Comparison of ENCODE assay signal across 19 cellular contexts in the genomic region with DNA sequence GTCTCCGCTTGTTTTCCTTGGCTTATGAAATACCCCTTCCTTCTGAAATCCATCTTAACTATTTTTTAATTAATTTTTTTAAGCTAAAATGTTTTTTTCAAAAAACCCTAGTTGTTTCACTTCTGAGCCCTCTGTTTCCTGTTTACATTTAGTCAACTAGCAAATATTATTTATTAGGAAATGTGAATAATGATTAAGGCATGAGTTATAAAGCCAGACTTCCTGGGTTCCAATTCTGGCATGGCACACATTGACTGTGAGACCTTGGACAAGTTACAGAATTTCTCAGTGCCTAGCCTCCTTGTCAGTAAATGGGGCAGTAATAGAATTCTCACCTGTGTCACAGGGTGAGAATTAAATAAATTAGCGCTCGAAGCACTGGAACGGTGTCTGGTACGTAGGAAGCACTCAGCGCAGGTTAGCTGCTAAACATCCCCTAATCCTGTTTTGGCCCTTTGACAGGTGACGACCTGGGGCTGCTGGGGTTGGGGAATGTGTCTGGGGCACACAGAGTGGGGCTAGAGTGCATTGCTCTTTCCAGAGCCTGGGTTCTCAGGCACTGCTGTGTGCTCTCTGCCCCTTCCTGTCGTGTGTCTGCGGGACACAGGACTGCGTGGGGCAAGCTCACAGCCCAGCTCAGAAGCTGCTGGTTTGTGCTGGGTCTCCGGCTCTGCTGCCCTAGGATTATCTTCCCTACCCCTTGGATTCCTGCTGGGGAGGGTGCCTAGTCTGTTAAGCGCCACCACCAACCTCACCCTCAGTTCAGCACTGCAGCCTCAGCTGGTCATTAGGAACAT. TPM values are rescaled to one million over a fixed set of nuclear protein-coding genes. Genes with fewer than 3 reads are reported as not detected.
A peak's percentile ranks its signal among the peaks of the same experiment; 100 is the strongest.
DNase-seq lines count a peak whose midpoint lies in the region; ATAC-seq, FAIRE-seq and TF ChIP-seq lines count a peak whose summit lies in the region.
"Had no signal": no experiment of that assay in that cellular context is flagged by ENCODE, and none has a peak within 500 bp of the region (broad histone marks: within the 10 kb centered on the region; RNA-seq: fewer than 3 reads in every experiment).

No MANE protein-coding gene starts in this region.

- CTCF ChIA-PET in activated CD8-positive, alpha-beta T cell treated with anti-CD3 and anti-CD28 coated beads, Interleukin-2, amount 10 ng/mL, durations not matched to agents 7 days and 5 days (lab: Charles Lee), result no interaction called here

- H3K4me3 ChIP-seq in WERI-Rb-1 (ENCODE audit: low read depth, low read length), result no peak overlapping the region
- H3K4me3 ChIP-seq in keratinocyte (ENCODE audit: control insufficient read depth in 2 of 3, extremely low read depth in 1 of 3, insufficient read depth in 2 of 3, low read depth in 1 of 3, low read length in 3 of 3), result no peak overlapping the region
- no peak overlapping the region for H3K4me3 ChIP-seq in skeletal muscle satellite cell (ENCODE audit: low read length)
- H3K4me3 ChIP-seq: dorsolateral prefrontal cortex, esophagus squamous epithelium, transverse colon had no signal

- H3K9me3 Mint-ChIP-seq in activated naive CD8-positive, alpha-beta T cell treated with anti-CD3 and anti-CD28 coated beads, Interleukin-2, amount 50 U/mL, for 24 hours, result no peaks in the 10 kb centered on the region
- peaks cover 9% of the 10 kb centered on the region for H3K9me3 Mint-ChIP-seq in activated CD8-positive, alpha-beta T cell treated with anti-CD3 and anti-CD28 coated beads, Interleukin-2, amount 10 ng/mL, durations not matched to agents 7 days and 5 days (ENCODE audit: insufficient read depth)
- H3K9me3 Mint-ChIP-seq: activated CD4-positive, alpha-beta T cell treated with anti-CD3 and anti-CD28 coated beads, Interleukin-2, amount 10 ng/mL, durations not matched to agents 7 days and 5 days had no signal

- H3K9me3 ChIP-seq in WERI-Rb-1 (ENCODE audit: severe bottlenecking), result no peaks in the 10 kb centered on the region
- no peaks in the 10 kb centered on the region for H3K9me3 ChIP-seq in keratinocyte (ENCODE audit: control insufficient read depth, low read depth, low read length)
- no peaks in the 10 kb centered on the region for H3K9me3 ChIP-seq in skeletal muscle satellite cell (replicated peaks; ENCODE audit: low read length)
- H3K9me3 ChIP-seq: esophagus squamous epithelium, transverse colon had no signal

- H3K9ac ChIP-seq in keratinocyte (ENCODE audit: control insufficient read depth, extremely low read depth, insufficient read depth, low read length) (no peak overlapping the region), skeletal muscle satellite cell (ENCODE audit: low read depth, low read length) (no peak overlapping the region)

- POLR2A ChIA-PET in activated CD8-positive, alpha-beta T cell treated with anti-CD3 and anti-CD28 coated beads, Interleukin-2, amount 10 ng/mL, durations not matched to agents 7 days and 5 days (lab: Charles Lee), result no interaction called here

- peaks cover 13% of the 10 kb centered on the region for H3K36me3 Mint-ChIP-seq in activated naive CD8-positive, alpha-beta T cell treated with anti-CD3 and anti-CD28 coated beads, Interleukin-2, amount 50 U/mL, for 24 hours (ENCODE audit: low read depth)
- peaks cover 11% of the 10 kb centered on the region for H3K36me3 Mint-ChIP-seq in activated CD8-positive, alpha-beta T cell treated with anti-CD3 and anti-CD28 coated beads, Interleukin-2, amount 10 ng/mL, durations not matched to agents 7 days and 5 days (ENCODE audit: low read depth)

- H3K27ac ChIP-seq in WERI-Rb-1, result no peak overlapping the region
- peak overlapping the region; percentile 13 for H3K27ac ChIP-seq in keratinocyte (ENCODE audit: control insufficient read depth, insufficient read depth, low read length)
- H3K27ac ChIP-seq: esophagus squamous epithelium, transverse colon had no signal

- FAIRE-seq in keratinocyte (lab: Jason Lieb, UNC), result no peak
- FAIRE-seq: kidney had no signal

- peaks cover 84% of the 10 kb centered on the region for H3K4me1 Mint-ChIP-seq in activated naive CD8-positive, alpha-beta T cell treated with anti-CD3 and anti-CD28 coated beads, Interleukin-2, amount 50 U/mL, for 24 hours
- H3K4me1 Mint-ChIP-seq in activated CD8-positive, alpha-beta T cell treated with anti-CD3 and anti-CD28 coated beads, Interleukin-2, amount 10 ng/mL, durations not matched to agents 7 days and 5 days (ENCODE audit: low read depth), result peaks cover 16% of the 10 kb centered on the region

- no peak for ATAC-seq in GM19455 (IDR thresholded peaks at IDR 0.05; ENCODE audit: unreplicated experiment)
- ATAC-seq in activated naive CD8-positive, alpha-beta T cell treated with anti-CD3 and anti-CD28 coated beads, Interleukin-2, amount 50 U/mL, for 24 hours, result no peak
- no peak for ATAC-seq in activated CD8-positive, alpha-beta T cell treated with anti-CD3 and anti-CD28 coated beads, Interleukin-2, amount 10 ng/mL, durations not matched to agents 7 days and 5 days

- H2AFZ ChIP-seq in keratinocyte (ENCODE audit: control insufficient read depth, low read length), result no peak overlapping the region

- no peak overlapping the region for H3K4me3 Mint-ChIP-seq in activated naive CD8-positive, alpha-beta T cell treated with anti-CD3 and anti-CD28 coated beads, Interleukin-2, amount 50 U/mL, for 24 hours
- H3K4me3 Mint-ChIP-seq in activated CD8-positive, alpha-beta T cell treated with anti-CD3 and anti-CD28 coated beads, Interleukin-2, amount 10 ng/mL, durations not matched to agents 7 days and 5 days, result no peak overlapping the region
- H3K4me3 Mint-ChIP-seq: activated CD4-positive, alpha-beta T cell treated with anti-CD3 and anti-CD28 coated beads, Interleukin-2, amount 10 ng/mL, durations not matched to agents 7 days and 5 days had no signal

- no peaks in the 10 kb centered on the region for H3K27me3 ChIP-seq in WERI-Rb-1 (ENCODE audit: insufficient read depth, low read depth, severe bottlenecking)
- H3K27me3 ChIP-seq in keratinocyte (ENCODE audit: control insufficient read depth, extremely low read depth, insufficient read depth, low read length), result no peaks in the 10 kb centered on the region
- H3K27me3 ChIP-seq in skeletal muscle satellite cell (ENCODE audit: control insufficient read depth, insufficient read depth, low read length), result no peaks in the 10 kb centered on the region
- H3K27me3 ChIP-seq: dorsolateral prefrontal cortex, esophagus squamous epithelium, transverse colon had no signal

- peaks cover 96% of the 10 kb centered on the region for H3K79me2 ChIP-seq in keratinocyte (ENCODE audit: control insufficient read depth, insufficient read depth, low read length)

- H3K9me1 ChIP-seq in keratinocyte (ENCODE audit: control insufficient read depth, extremely low read depth, insufficient read depth, low read length), result peaks cover 7% of the 10 kb centered on the region

- no peak overlapping the region for H3K27ac Mint-ChIP-seq in activated naive CD8-positive, alpha-beta T cell treated with anti-CD3 and anti-CD28 coated beads, Interleukin-2, amount 50 U/mL, for 24 hours
- no peak overlapping the region for H3K27ac Mint-ChIP-seq in activated CD8-positive, alpha-beta T cell treated with anti-CD3 and anti-CD28 coated beads, Interleukin-2, amount 10 ng/mL, durations not matched to agents 7 days and 5 days
- H3K27ac Mint-ChIP-seq: activated CD4-positive, alpha-beta T cell treated with anti-CD3 and anti-CD28 coated beads, Interleukin-2, amount 10 ng/mL, durations not matched to agents 7 days and 5 days had no signal

- dilution Hi-C loops in keratinocyte (cut with MboI; ENCODE audit: extremely low pct_ligation_motif_present, low sequenced_read_pairs), result no loop called here

- H3K36me3 ChIP-seq in WERI-Rb-1 (no peaks in the 10 kb centered on the region), keratinocyte (ENCODE audit: control insufficient read depth in 2 of 2, extremely low read depth in 1 of 2, insufficient read depth in 2 of 2, low read length in 2 of 2) (peaks cover 3 to 5% of the 10 kb centered on the region in 2 experiments), skeletal muscle satellite cell (ENCODE audit: insufficient read depth, low read length) (no peaks in the 10 kb centered on the region)
- H3K36me3 ChIP-seq: esophagus squamous epithelium, transverse colon had no signal

- H3K4me1 ChIP-seq in keratinocyte (ENCODE audit: control insufficient read depth, extremely low read depth, insufficient read depth, low read length) (peaks cover 50% of the 10 kb centered on the region), skeletal muscle satellite cell (ENCODE audit: control insufficient read depth, insufficient read depth, low read length) (peaks cover 32% of the 10 kb centered on the region)

- DNase-seq in HCEC 1CT (peak; percentile 36), WERI-Rb-1 (peak; percentile 24), keratinocyte (ENCODE audit: low read depth, low spot score) (no peak), DMS79 treated with DMSO at 0.1 percent for 48 hours (lab: John Stamatoyannopoulos, UW) (no peak)
- DNase-seq in activated naive CD8-positive, alpha-beta T cell treated with anti-CD3 and anti-CD28 coated beads, Interleukin-2, amount 50 U/mL, for 24 hours, result no peak
- no peak for DNase-seq in activated CD8-positive, alpha-beta T cell treated with anti-CD3 and anti-CD28 coated beads, Interleukin-2, amount 10 ng/mL, durations not matched to agents 7 days and 5 days
- DNase-seq: activated CD4-positive, alpha-beta T cell treated with anti-CD3 and anti-CD28 coated beads, Interleukin-2, amount 10 ng/mL, durations not matched to agents 7 days and 5 days; activated naive CD4-positive, alpha-beta T cell treated with anti-CD3 and anti-CD28 coated beads, Interleukin-2, amount 50 U/mL, for 16 hours; activated T-cell treated with anti-CD3 and anti-CD28 coated beads for 4 hours; dorsolateral prefrontal cortex; esophagus squamous epithelium; head of caudate nucleus; kidney; NCI-H1105 treated with DMSO at 0.1 percent for 48 hours; NCI-H2171; occipital lobe; transverse colon had no signal

- H4K20me1 ChIP-seq in keratinocyte (ENCODE audit: control insufficient read depth, extremely low read depth, insufficient read depth, low read length), result no peaks in the 10 kb centered on the region

- no peak for TF ChIP-seq CTCF in WERI-Rb-1 (IDR thresholded peaks at IDR 0.05; ENCODE audit: low read depth, low read length)
- no peak for TF ChIP-seq CTCF in keratinocyte (optimal IDR thresholded peaks at IDR 0.05 in 1 of 3, IDR thresholded peaks at IDR 0.05 in 1 of 3, conservative IDR thresholded peaks at IDR 0.05 in 1 of 3; ENCODE audit: extremely low read depth in 1 of 3, insufficient read depth in 2 of 3, low read length in 3 of 3)

- H3K4me2 ChIP-seq in keratinocyte (ENCODE audit: control insufficient read depth, extremely low read depth, insufficient read depth, low read depth, low read length) (no peak overlapping the region), skeletal muscle satellite cell (ENCODE audit: low read length) (peak overlapping the region; percentile 40)

- no peaks in the 10 kb centered on the region for H3K27me3 Mint-ChIP-seq in activated naive CD8-positive, alpha-beta T cell treated with anti-CD3 and anti-CD28 coated beads, Interleukin-2, amount 50 U/mL, for 24 hours
- H3K27me3 Mint-ChIP-seq in activated CD8-positive, alpha-beta T cell treated with anti-CD3 and anti-CD28 coated beads, Interleukin-2, amount 10 ng/mL, durations not matched to agents 7 days and 5 days (ENCODE audit: low read depth), result no peaks in the 10 kb centered on the region
- H3K27me3 Mint-ChIP-seq: activated CD4-positive, alpha-beta T cell treated with anti-CD3 and anti-CD28 coated beads, Interleukin-2, amount 10 ng/mL, durations not matched to agents 7 days and 5 days had no signal

RNA-seq across cellular contexts. Expression of gene PANX1, which starts 13.1 kb away (rescaled TPM):
- 50.3 to 67.1 TPM (median 58.5 TPM) in 3 replicates for polyA plus RNA-seq in keratinocyte
- 21.1 TPM for polyA plus RNA-seq in keratinocyte (2011; ENCODE audit: low read depth)
- 32.5 and 51.0 TPM in 2 replicates for polyA plus RNA-seq in keratinocyte (2011; cell fraction: cytosol; rRNA removed)
- 70.3 and 70.8 TPM in 2 replicates for polyA plus RNA-seq in keratinocyte (2011; cell fraction: nucleus; rRNA removed)
- polyA plus RNA-seq in keratinocyte (2012; ENCODE audit: low replicate concordance), result 25.7 and 43.4 TPM in 2 replicates
- 40.7 to 138 TPM (median 115 TPM) in 3 replicates for polyA minus RNA-seq in keratinocyte
- 71.6 TPM for polyA minus RNA-seq in keratinocyte (2011; cell fraction: cytosol; rRNA and poly(A)+ RNA removed)
- 117 and 181 TPM in 2 replicates for polyA minus RNA-seq in keratinocyte (2011; cell fraction: nucleus; rRNA and poly(A)+ RNA removed)
- total RNA-seq in skeletal muscle satellite cell (2012; rRNA removed), result 45.1 and 54.0 TPM in 2 replicates
- total RNA-seq in activated CD8-positive, alpha-beta T cell treated with anti-CD3 and anti-CD28 coated beads, Interleukin-2, amount 10 ng/mL, durations not matched to agents 7 days and 5 days, result 10 to 100 TPM; 12.0 to 13.0 TPM

Comparison
In these comparisons a context has a peak if more than half of its experiments do, and no peak if none do; other contexts are left out.
1. DNase-seq: peak in HCEC 1CT (single experiment) and WERI-Rb-1 (single experiment); none in keratinocyte (single experiment), activated naive CD8-positive, alpha-beta T cell treated with anti-CD3 and anti-CD28 coated beads, Interleukin-2, amount 50 U/mL, for 24 hours (single experiment), activated CD8-positive, alpha-beta T cell treated with anti-CD3 and anti-CD28 coated beads, Interleukin-2, amount 10 ng/mL, durations not matched to agents 7 days and 5 days (single experiment) and DMS79 treated with DMSO at 0.1 percent for 48 hours (single experiment).